In genomic region chr17:59892251-59892848, GRCh38 we compare ENCODE assay signal across 8 cellular contexts. TPM values are rescaled to one million over a fixed set of nuclear protein-coding genes. Genes with fewer than 3 reads are reported as not detected.
DNase-seq lines count a peak whose midpoint lies in the region; ATAC-seq and TF ChIP-seq lines count a peak whose summit lies in the region.

No MANE protein-coding gene starts in this region.

- H3K4me1 Mint-ChIP-seq in endodermal cell (peaks cover 9% of the 10 kb centered on the region), natural killer cell (peaks cover 40 to 54% of the 10 kb centered on the region in 2 donors)

- no peaks in the 10 kb centered on the region for H3K9me3 ChIP-seq in RWPE2 (ENCODE audit: severe bottlenecking)
- H3K9me3 ChIP-seq in endodermal cell (ENCODE audit: control insufficient read depth, low read length), result no peaks in the 10 kb centered on the region

- WGBS in endodermal cell (ENCODE audit: insufficient coverage in 1 of 2, insufficient read length in 1 of 2), 2 experiments, result 24 to 32% methylated on average over 12 to 18 of the region's 21 CpGs

- H3K27ac Mint-ChIP-seq in endodermal cell, result peak overlapping the region; percentile 93
- H3K27ac Mint-ChIP-seq in natural killer cell, result peak overlapping the region; percentile 96 to 99

- DNase-seq in RWPE2 (ENCODE audit: low spot score) (peak; percentile 72), endodermal cell (no peak), natural killer cell (no peak), occipital lobe (lab: John Stamatoyannopoulos, UW) (no peak), D341Med (ENCODE audit: low spot score) (no peak), kidney glomerular epithelial cell (lab: John Stamatoyannopoulos, UW) (no peak)

- intact Hi-C loops in natural killer cell (cut with micrococcal nuclease), result loop anchor here (2.0 kb wide), 2 partner anchors 56 to 274 kb away; partner anchors contain the start of gene CLTC

- ATAC-seq in GM18502 (IDR thresholded peaks at IDR 0.05; ENCODE audit: poor library complexity, unreplicated experiment), result peak; percentile 60
- ATAC-seq in HG02678 (IDR thresholded peaks at IDR 0.05; ENCODE audit: unreplicated experiment), result peak; percentile 58
- ATAC-seq in RWPE2 (ENCODE audit: low read depth), result peak; percentile 61
- peak in 2 of 3 donors; percentile 37 to 45 for ATAC-seq in natural killer cell

- H3K36me3 Mint-ChIP-seq in endodermal cell (ENCODE audit: low read depth) (peaks cover 20% of the 10 kb centered on the region), natural killer cell (no peaks in the 10 kb centered on the region)

- H3K27ac ChIP-seq in RWPE2 (ENCODE audit: poor library complexity, severe bottlenecking) (peak overlapping the region; percentile 45), endodermal cell (ENCODE audit: low read depth, low read length) (no peak overlapping the region)

- no peak for TF ChIP-seq CTCF in RWPE2 (IDR thresholded peaks at IDR 0.05; ENCODE audit: poor library complexity, severe bottlenecking)
- TF ChIP-seq CTCF in endodermal cell (conservative IDR thresholded peaks at IDR 0.05), result no peak
- TF ChIP-seq CTCF in natural killer cell (IDR thresholded peaks at IDR 0.05), result no peak

- peak overlapping the region; percentile 93 for H3K4me3 Mint-ChIP-seq in endodermal cell
- H3K4me3 Mint-ChIP-seq in natural killer cell, result peak overlapping the region; percentile 100

- H3K4me1 ChIP-seq in RWPE2 (ENCODE audit: insufficient read depth, poor library complexity, severe bottlenecking), result peaks cover 15% of the 10 kb centered on the region
- no peaks in the 10 kb centered on the region for H3K4me1 ChIP-seq in endodermal cell (ENCODE audit: control insufficient read depth, insufficient read depth, low read length)

- peak overlapping the region; percentile 35 for H3K9ac ChIP-seq in endodermal cell (ENCODE audit: extremely low read depth, low read length, poor library complexity, severe bottlenecking)

- no peaks in the 10 kb centered on the region for H3K27me3 Mint-ChIP-seq in endodermal cell (ENCODE audit: insufficient read depth)
- no peaks in the 10 kb centered on the region for H3K27me3 Mint-ChIP-seq in natural killer cell (ENCODE audit: low read depth in 2 of 2)

- peaks cover 14% of the 10 kb centered on the region for H3K36me3 ChIP-seq in RWPE2 (ENCODE audit: low read depth)
- peaks cover 7% of the 10 kb centered on the region for H3K36me3 ChIP-seq in endodermal cell (ENCODE audit: control insufficient read depth, insufficient read depth, low read length)

- H3K9me3 Mint-ChIP-seq in endodermal cell, result no peaks in the 10 kb centered on the region
- H3K9me3 Mint-ChIP-seq in natural killer cell, result no peaks in the 10 kb centered on the region

- H3K4me3 ChIP-seq in RWPE2 (ENCODE audit: severe bottlenecking) (peak overlapping the region; percentile 74), endodermal cell (ENCODE audit: low read length) (peak overlapping the region; percentile 89)

- H3K27me3 ChIP-seq in RWPE2 (ENCODE audit: insufficient read depth, poor library complexity, severe bottlenecking) (no peaks in the 10 kb centered on the region), endodermal cell (ENCODE audit: control insufficient read depth, insufficient read depth, low read length, poor library complexity, severe bottlenecking) (no peaks in the 10 kb centered on the region)

RNA-seq across cellular contexts. Expression of gene TUBD1, which starts 0.4 kb away (rescaled TPM):
- total RNA-seq in endodermal cell (10 to 100 TPM; 17.5 to 24.1 TPM), natural killer cell (1 to 10 TPM; 8.4 to 9.0 (median 8.4) TPM), occipital lobe (9.8 TPM)
- polyA plus RNA-seq in endodermal cell (2013, experiment 1 of 2), result 20.2 TPM
- polyA plus RNA-seq in endodermal cell (2013, experiment 2 of 2), result 17.1 TPM

RNA-seq across cellular contexts. Expression of gene RPS6KB1, which starts 0.6 kb away (rescaled TPM):
- total RNA-seq in endodermal cell (10 to 100 TPM; 22.3 to 31.5 TPM), natural killer cell (10 to 100 TPM; 70.6 to 85.0 (median 78.2) TPM), occipital lobe (50.1 TPM)
- polyA plus RNA-seq in endodermal cell (2013, experiment 1 of 2), result 22.9 TPM
- polyA plus RNA-seq in endodermal cell (2013, experiment 2 of 2), result 21.7 TPM
